Comparison of ENCODE assay signal across 15 cellular contexts in the genomic region with DNA sequence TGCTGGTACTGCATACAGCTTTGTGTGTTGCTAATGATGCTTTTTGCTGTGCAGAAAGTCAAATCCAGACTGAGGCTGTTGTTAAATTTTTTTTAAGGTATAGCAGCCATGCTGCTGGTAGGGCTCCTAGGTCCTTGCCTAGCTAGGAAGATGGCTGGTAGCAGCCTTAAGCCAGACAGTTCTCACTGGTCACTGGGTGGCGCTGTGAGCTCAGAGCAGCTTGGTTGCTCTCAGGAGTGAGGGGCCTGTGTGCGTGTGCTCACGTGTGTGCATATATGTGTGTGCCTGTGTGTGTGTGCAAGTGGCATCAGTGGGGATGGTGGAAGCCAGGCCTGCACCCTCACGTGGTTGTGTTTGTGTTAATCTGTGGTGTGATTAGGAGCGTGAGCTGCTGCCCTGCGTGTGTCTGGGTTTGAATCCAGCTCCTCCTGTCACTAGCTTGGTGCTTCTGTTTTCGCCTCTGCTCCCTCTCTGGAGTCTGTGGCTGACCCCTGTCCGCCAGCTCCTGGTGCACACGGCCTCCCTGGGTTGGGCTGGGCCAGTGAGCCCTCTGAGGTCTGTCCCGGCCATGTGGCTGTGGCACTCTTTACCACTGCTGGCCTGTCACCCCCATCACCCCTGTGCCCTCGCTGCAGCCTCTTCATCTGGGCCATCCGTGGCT. TPM values are rescaled to one million over a fixed set of nuclear protein-coding genes. Genes with fewer than 3 reads are reported as not detected.
DNase-seq lines count a peak whose midpoint lies in the region; ATAC-seq, FAIRE-seq and TF ChIP-seq lines count a peak whose summit lies in the region.
"Had no signal": no experiment of that assay in that cellular context is flagged by ENCODE, and none has a peak within 500 bp of the region (broad histone marks: within the 10 kb centered on the region; RNA-seq: fewer than 3 reads in every experiment).

No MANE protein-coding gene starts in this region.

- no peaks in the 10 kb centered on the region for H3K9me3 ChIP-seq in HEK293 (ENCODE audit: control insufficient read depth, insufficient read depth, low read depth, low read length)
- H3K9me3 ChIP-seq in astrocyte (ENCODE audit: insufficient read depth, low read depth, low read length): peaks cover 4% of the 10 kb centered on the region
- no peaks in the 10 kb centered on the region for H3K9me3 ChIP-seq in osteoblast (ENCODE audit: low read depth, low read length)

- no peaks in the 10 kb centered on the region for H3K4me1 Mint-ChIP-seq in activated CD8-positive, alpha-beta T cell treated with anti-CD3 and anti-CD28 coated beads for 36 hours (ENCODE audit: low read depth)
- no peaks in the 10 kb centered on the region for H3K4me1 Mint-ChIP-seq in activated CD8-positive, alpha-beta T cell treated with anti-CD3 and anti-CD28 coated beads, Interleukin-2, amount 10 ng/mL, durations not matched to agents 7 days and 5 days (ENCODE audit: low read depth)
- H3K4me1 Mint-ChIP-seq in astrocyte (ENCODE audit: low read depth, unreplicated experiment) (peaks cover 7% of the 10 kb centered on the region), progenitor cell of endocrine pancreas (ENCODE audit: low read depth) (peaks cover 13% of the 10 kb centered on the region)
- H3K4me1 Mint-ChIP-seq: immature natural killer cell had no signal

- H3K4me1 ChIP-seq in HEK293 (ENCODE audit: control insufficient read depth, insufficient read depth, low read length) (no peaks in the 10 kb centered on the region), astrocyte (ENCODE audit: insufficient read depth, low read length) (no peaks in the 10 kb centered on the region), osteoblast (ENCODE audit: insufficient read depth, low read length) (no peaks in the 10 kb centered on the region)

- no peak overlapping the region for H2AFZ ChIP-seq in astrocyte (ENCODE audit: low read depth, low read length)
- H2AFZ ChIP-seq in osteoblast (ENCODE audit: low read length): no peak overlapping the region

- H3K27me3 Mint-ChIP-seq in activated CD8-positive, alpha-beta T cell treated with anti-CD3 and anti-CD28 coated beads for 36 hours: no peaks in the 10 kb centered on the region
- H3K27me3 Mint-ChIP-seq in activated CD8-positive, alpha-beta T cell treated with anti-CD3 and anti-CD28 coated beads, Interleukin-2, amount 10 ng/mL, durations not matched to agents 7 days and 5 days (ENCODE audit: low read depth): no peaks in the 10 kb centered on the region
- H3K27me3 Mint-ChIP-seq in astrocyte (ENCODE audit: low read depth, unreplicated experiment) (peaks cover 21% of the 10 kb centered on the region), progenitor cell of endocrine pancreas (peaks cover 26% of the 10 kb centered on the region)

- peaks cover 11% of the 10 kb centered on the region for H3K9me3 Mint-ChIP-seq in activated CD8-positive, alpha-beta T cell treated with anti-CD3 and anti-CD28 coated beads for 36 hours
- peaks cover 5% of the 10 kb centered on the region for H3K9me3 Mint-ChIP-seq in activated CD8-positive, alpha-beta T cell treated with anti-CD3 and anti-CD28 coated beads, Interleukin-2, amount 10 ng/mL, durations not matched to agents 7 days and 5 days (ENCODE audit: insufficient read depth)
- H3K9me3 Mint-ChIP-seq in astrocyte (ENCODE audit: unreplicated experiment) (peaks cover 4% of the 10 kb centered on the region), progenitor cell of endocrine pancreas (ENCODE audit: low read depth) (no peaks in the 10 kb centered on the region)

- H3K27ac Mint-ChIP-seq in activated CD8-positive, alpha-beta T cell treated with anti-CD3 and anti-CD28 coated beads for 36 hours: no peak overlapping the region
- H3K27ac Mint-ChIP-seq in activated CD8-positive, alpha-beta T cell treated with anti-CD3 and anti-CD28 coated beads, Interleukin-2, amount 10 ng/mL, durations not matched to agents 7 days and 5 days: no peak overlapping the region
- no peak overlapping the region for H3K27ac Mint-ChIP-seq in astrocyte (ENCODE audit: unreplicated experiment)
- H3K27ac Mint-ChIP-seq in progenitor cell of endocrine pancreas: no peak overlapping the region
- H3K27ac Mint-ChIP-seq: activated T-helper 2 cell treated with anti-CD3 and anti-CD28 coated beads, Interferon-gamma antibody, Interleukin-2, Interleukin-4, amounts not matched to agents 10 μg/mL and 5 μg/mL and 100 μg/mL, durations not matched to agents 14 hours and 24 hours and 36 hours; immature natural killer cell had no signal

- peaks cover 26% of the 10 kb centered on the region for H3K79me2 ChIP-seq in astrocyte (ENCODE audit: insufficient read depth, low read length)
- no peaks in the 10 kb centered on the region for H3K79me2 ChIP-seq in osteoblast (ENCODE audit: insufficient read depth, low read length)

- H3K36me3 ChIP-seq in HEK293 (ENCODE audit: control insufficient read depth in 2 of 2, insufficient read depth in 1 of 2, low read length in 2 of 2) (no peaks in the 10 kb centered on the region), astrocyte (ENCODE audit: insufficient read depth, low read length) (no peaks in the 10 kb centered on the region), osteoblast (ENCODE audit: insufficient read depth, low read length) (no peaks in the 10 kb centered on the region)
- H3K36me3 ChIP-seq: tibial nerve had no signal

- DNase-seq in activated CD8-positive, alpha-beta T cell treated with anti-CD3 and anti-CD28 coated beads for 36 hours: peak; percentile 27
- DNase-seq in activated CD8-positive, alpha-beta T cell treated with anti-CD3 and anti-CD28 coated beads, Interleukin-2, amount 10 ng/mL, durations not matched to agents 7 days and 5 days: no peak
- no peak for DNase-seq in astrocyte (ENCODE audit: low read depth)
- no peak for DNase-seq in progenitor cell of endocrine pancreas (ENCODE audit: low spot score, unreplicated experiment)
- no peak for DNase-seq in HUDEP-2 (lab: John Stamatoyannopoulos, UW; ENCODE audit: unreplicated experiment in 76 of 76)
- DNase-seq in NCI-H2227 treated with DMSO at 0.1 percent for 48 hours (lab: John Stamatoyannopoulos, UW): no peak
- no peak for DNase-seq in osteoblast (ENCODE audit: insufficient read length, low spot score, missing footprints)
- DNase-seq: HCEC 1CT, immature natural killer cell, NCI-H226, SHP77 had no signal

- H3K4me2 ChIP-seq in astrocyte (ENCODE audit: low read length) (no peak overlapping the region), osteoblast (ENCODE audit: insufficient read depth, low read length) (no peak overlapping the region)

- no peak overlapping the region for H3K9ac ChIP-seq in astrocyte (ENCODE audit: low read length)

- ATAC-seq in activated CD8-positive, alpha-beta T cell treated with anti-CD3 and anti-CD28 coated beads for 36 hours: no peak
- ATAC-seq in activated CD8-positive, alpha-beta T cell treated with anti-CD3 and anti-CD28 coated beads, Interleukin-2, amount 10 ng/mL, durations not matched to agents 7 days and 5 days: no peak

- CTCF ChIA-PET in activated CD8-positive, alpha-beta T cell treated with anti-CD3 and anti-CD28 coated beads for 36 hours (lab: Charles Lee): interaction anchor here (1.2 to 3.0 kb wide), 2 partner anchors 44 to 97 kb away, joined by 3 to 10 read pairs; no protein-coding TSS in a partner anchor
- CTCF ChIA-PET in activated CD8-positive, alpha-beta T cell treated with anti-CD3 and anti-CD28 coated beads, Interleukin-2, amount 10 ng/mL, durations not matched to agents 7 days and 5 days (lab: Charles Lee): no interaction called here
- CTCF ChIA-PET in HEK293 (lab: Yijun Ruan, JAX): interaction anchor here (0.6 to 1.6 kb wide), 5 partner anchors 42 to 505 kb away, joined by 3 to 5 read pairs (median 4); no protein-coding TSS in a partner anchor

- H3K4me3 ChIP-seq in HEK293 (ENCODE audit: low read depth, low read length) (no peak overlapping the region), astrocyte (ENCODE audit: insufficient read depth, low read depth, low read length) (no peak overlapping the region), osteoblast (ENCODE audit: insufficient read depth, low read length) (no peak overlapping the region)
- H3K4me3 ChIP-seq: tibial nerve had no signal

- H4K20me1 ChIP-seq in astrocyte (ENCODE audit: insufficient read depth, low read length): peaks cover 58% of the 10 kb centered on the region
- no peaks in the 10 kb centered on the region for H4K20me1 ChIP-seq in osteoblast (ENCODE audit: insufficient read depth, low read length)

- POLR2A ChIA-PET in activated CD8-positive, alpha-beta T cell treated with anti-CD3 and anti-CD28 coated beads for 36 hours (lab: Charles Lee): no interaction called here
- POLR2A ChIA-PET in activated CD8-positive, alpha-beta T cell treated with anti-CD3 and anti-CD28 coated beads, Interleukin-2, amount 10 ng/mL, durations not matched to agents 7 days and 5 days (lab: Charles Lee): no interaction called here
- POLR2A ChIA-PET in HEK293 (lab: Yijun Ruan, JAX): no interaction called here

- H3K4me3 Mint-ChIP-seq in activated CD8-positive, alpha-beta T cell treated with anti-CD3 and anti-CD28 coated beads for 36 hours: no peak overlapping the region
- no peak overlapping the region for H3K4me3 Mint-ChIP-seq in activated CD8-positive, alpha-beta T cell treated with anti-CD3 and anti-CD28 coated beads, Interleukin-2, amount 10 ng/mL, durations not matched to agents 7 days and 5 days
- H3K4me3 Mint-ChIP-seq in astrocyte (ENCODE audit: unreplicated experiment) (no peak overlapping the region), progenitor cell of endocrine pancreas (ENCODE audit: low read depth) (no peak overlapping the region)
- H3K4me3 Mint-ChIP-seq: immature natural killer cell had no signal

- no peaks in the 10 kb centered on the region for H3K36me3 Mint-ChIP-seq in activated CD8-positive, alpha-beta T cell treated with anti-CD3 and anti-CD28 coated beads for 36 hours (ENCODE audit: low read depth)
- H3K36me3 Mint-ChIP-seq in activated CD8-positive, alpha-beta T cell treated with anti-CD3 and anti-CD28 coated beads, Interleukin-2, amount 10 ng/mL, durations not matched to agents 7 days and 5 days (ENCODE audit: low read depth): no peaks in the 10 kb centered on the region
- H3K36me3 Mint-ChIP-seq in astrocyte (ENCODE audit: low read depth, unreplicated experiment) (peaks cover 9% of the 10 kb centered on the region), progenitor cell of endocrine pancreas (ENCODE audit: insufficient read depth) (no peaks in the 10 kb centered on the region)
- H3K36me3 Mint-ChIP-seq: immature natural killer cell had no signal

- FAIRE-seq in astrocyte (lab: Jason Lieb, UNC): no peak

- intact Hi-C loops in activated CD8-positive, alpha-beta T cell treated with anti-CD3 and anti-CD28 coated beads for 36 hours (cut with micrococcal nuclease): no loop called here

- no peak for TF ChIP-seq CTCF in activated CD8-positive, alpha-beta T cell treated with anti-CD3 and anti-CD28 coated beads for 36 hours (IDR thresholded peaks at IDR 0.05)
- TF ChIP-seq CTCF in HEK293 (tag by site-specific recombination; IDR thresholded peaks at IDR 0.05): no peak
- peak; percentile 22 for TF ChIP-seq CTCF in astrocyte (IDR thresholded peaks at IDR 0.05; ENCODE audit: insufficient read depth, low read depth, low read length)
- peak; percentile 32 for TF ChIP-seq CTCF in progenitor cell of endocrine pancreas (IDR thresholded peaks at IDR 0.05; ENCODE audit: unreplicated experiment)
- no peak for TF ChIP-seq CTCF in osteoblast (IDR thresholded peaks at IDR 0.05; ENCODE audit: extremely low read depth, low read depth, low read length)

- H3K27ac ChIP-seq in HEK293 (ENCODE audit: extremely low read depth, low read depth, low read length) (no peak overlapping the region), astrocyte (ENCODE audit: low read depth, low read length) (no peak overlapping the region), osteoblast (ENCODE audit: low read depth, low read length) (no peak overlapping the region)
- H3K27ac ChIP-seq: C4-2B had no signal

- H3K27me3 ChIP-seq in astrocyte (ENCODE audit: insufficient read depth, low read length): no peaks in the 10 kb centered on the region
- H3K27me3 ChIP-seq in osteoblast (ENCODE audit: insufficient read depth, low read length): no peaks in the 10 kb centered on the region
- H3K27me3 ChIP-seq: tibial nerve had no signal

RNA-seq across cellular contexts. Expression of a gene that starts 46.1 kb away (rescaled TPM):
- total RNA-seq in activated CD8-positive, alpha-beta T cell treated with anti-CD3 and anti-CD28 coated beads for 36 hours: under 1 TPM in 1 of 2 experiments, not detected in 1; 0.05 TPM
- total RNA-seq in activated CD8-positive, alpha-beta T cell treated with anti-CD3 and anti-CD28 coated beads, Interleukin-2, amount 10 ng/mL, durations not matched to agents 7 days and 5 days: not detected
- total RNA-seq in astrocyte (13.8 and 25.7 TPM in 2 replicates), progenitor cell of endocrine pancreas (2.2 and 2.9 TPM in 2 replicates), osteoblast (9.0 and 11.5 TPM in 2 replicates)

Comparison
In these comparisons a context has a peak if more than half of its experiments do, and no peak if none do; other contexts are left out.
1. CTCF ChIP-seq: peak in astrocyte (single experiment) and progenitor cell of endocrine pancreas (single experiment); none in activated CD8-positive, alpha-beta T cell treated with anti-CD3 and anti-CD28 coated beads for 36 hours (single experiment), HEK293 (single experiment) and osteoblast (single experiment).